ENCODE assay signal across 8 cellular contexts in genomic region chr11:111446404-111447152, GRCh38.
A peak's percentile ranks its signal among the peaks of the same experiment; 100 is the strongest.
DNase-seq lines count a peak whose midpoint lies in the region; ATAC-seq and TF ChIP-seq lines count a peak whose summit lies in the region.

No MANE protein-coding gene starts in this region.

- H3K27me3 Mint-ChIP-seq in immature natural killer cell (ENCODE audit: low read depth in 3 of 3) = peaks cover 0 to 5% (median 2%) of the 10 kb centered on the region in 3 donors

- peak overlapping the region in 4 of 5 donors; percentile 37 to 61 (median 40) for H3K4me3 Mint-ChIP-seq in immature natural killer cell

- peaks cover 16 to 18% of the 10 kb centered on the region in 2 donors for H3K4me1 Mint-ChIP-seq in immature natural killer cell

- ATAC-seq in GM18867 (IDR thresholded peaks at IDR 0.05; ENCODE audit: unreplicated experiment) (peak; percentile 87), HG03097 (IDR thresholded peaks at IDR 0.05; ENCODE audit: low FRiP score, unreplicated experiment) (peak; percentile 80)

- no peak overlapping the region for H3K27ac ChIP-seq in brain microvascular endothelial cell

- in situ Hi-C loops in brain microvascular endothelial cell (cut with HindIII; ENCODE audit: low pct_ligation_motif_present, low sequenced_read_pairs) = no loop called here

- no peaks in the 10 kb centered on the region for H3K36me3 Mint-ChIP-seq in immature natural killer cell

- TF ChIP-seq CTCF in brain microvascular endothelial cell (IDR thresholded peaks at IDR 0.05; ENCODE audit: low read depth, low read length, missing control alignments) = peak; percentile 93

- no peaks in the 10 kb centered on the region for H3K9me3 Mint-ChIP-seq in immature natural killer cell

- no peaks in the 10 kb centered on the region for H3K27me3 ChIP-seq in brain microvascular endothelial cell (replicated peaks)

- DNase-seq in AG08395 (ENCODE audit: low spot score) = peak; percentile 96
- DNase-seq in NCI-H2107 treated with DMSO at 0.1 percent for 48 hours (lab: John Stamatoyannopoulos, UW; ENCODE audit: unreplicated experiment) = peak; percentile 94
- DNase-seq in UCSD-AML1 (lab: John Stamatoyannopoulos, UW; ENCODE audit: unreplicated experiment) = peak; percentile 81
- peak; percentile 88 for DNase-seq in brain microvascular endothelial cell
- peak; percentile 76 to 82 (median 78) for DNase-seq in immature natural killer cell
- peak; percentile 35 to 51 for DNase-seq in stimulated activated CD4-positive, alpha-beta T cell treated with anti-CD3 and anti-CD28 coated beads, Interleukin-1b, Interleukin-23, amount 100 ng/mL, for 1 hour (ENCODE audit: low read depth in 2 of 2)

- no peak overlapping the region for H3K4me3 ChIP-seq in brain microvascular endothelial cell (ENCODE audit: low read depth, low read length)

- peak overlapping the region; percentile 36 to 85 (median 60) for H3K27ac Mint-ChIP-seq in immature natural killer cell

- H3K36me3 ChIP-seq in brain microvascular endothelial cell (replicated peaks) = no peaks in the 10 kb centered on the region

Comparison
In these comparisons a context has a peak if more than half of its experiments do, and no peak if none do; other contexts are left out.
1. DNase-seq: peak in every context shown above with its lines; median percentile 96 in AG08395; 94 in NCI-H2107 treated with DMSO at 0.1 percent for 48 hours; 88 in brain microvascular endothelial cell; 81 in UCSD-AML1; 78 in immature natural killer cell; 43 in stimulated activated CD4-positive, alpha-beta T cell treated with anti-CD3 and anti-CD28 coated beads, Interleukin-1b, Interleukin-23, amount 100 ng/mL, for 1 hour.